ENCODE assay signal across 8 cellular contexts in the genomic region with DNA sequence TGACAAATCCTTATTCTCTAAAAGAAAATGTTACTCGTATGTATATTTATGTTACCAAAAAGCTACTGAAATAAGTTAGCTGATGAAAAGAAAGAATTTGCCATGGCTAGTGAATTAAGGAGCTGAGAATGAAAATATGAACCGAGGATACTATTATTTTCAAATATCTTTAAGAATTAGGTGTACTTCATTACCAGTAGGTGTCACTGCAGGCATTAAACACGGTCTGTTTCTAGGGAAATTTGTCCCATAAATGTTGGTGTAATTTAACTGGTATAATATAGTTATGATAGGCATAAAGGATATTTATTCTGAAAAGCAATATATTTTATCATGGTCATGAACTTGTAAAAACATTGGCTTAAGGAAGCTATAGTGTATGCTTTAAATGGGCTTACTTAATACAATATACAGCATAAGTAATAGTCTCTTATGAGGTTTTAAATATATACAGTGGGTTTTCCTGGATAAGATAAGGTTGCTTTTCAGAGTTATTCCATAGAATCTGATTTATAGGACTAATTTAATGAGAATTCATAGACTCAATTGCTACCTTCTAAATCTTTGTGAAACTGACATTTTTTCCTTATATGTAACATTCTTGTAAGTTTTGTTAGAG.
A peak's percentile ranks its signal among the peaks of the same experiment; 100 is the strongest.
DNase-seq lines count a peak whose midpoint lies in the region; ATAC-seq and TF ChIP-seq lines count a peak whose summit lies in the region.

No MANE protein-coding gene starts in this region.

- TF ChIP-seq CTCF in foreskin fibroblast (IDR thresholded peaks at IDR 0.05; ENCODE audit: low read depth, low read length), result peak; percentile 45

- ATAC-seq in HG03457 (IDR thresholded peaks at IDR 0.05; ENCODE audit: unreplicated experiment), result no peak
- ATAC-seq in HG02970 (IDR thresholded peaks at IDR 0.05; ENCODE audit: low FRiP score, unreplicated experiment), result no peak
- ATAC-seq in HG02588 (IDR thresholded peaks at IDR 0.05; ENCODE audit: unreplicated experiment), result no peak

- DNase-seq in DMS114 treated with DMSO at 0.1 percent for 48 hours (lab: John Stamatoyannopoulos, UW; ENCODE audit: unreplicated experiment) (peak; percentile 6), LHCN-M2 (ENCODE audit: low read depth) (peak; percentile 55), SHP77 treated with DMSO at 0.1 percent for 48 hours (lab: John Stamatoyannopoulos, UW) (peak; percentile 6), foreskin fibroblast (peak; percentile 17 to 67), putamen (ENCODE audit: low spot score) (peak; percentile 20)

- H3K4me3 ChIP-seq in foreskin fibroblast (ENCODE audit: low read depth in 1 of 2, low read length in 2 of 2), result no peak overlapping the region
